In genomic region chr7:76592683-76593082, GRCh38 we compare ENCODE assay signal across 4 cellular contexts. TPM values are rescaled to one million over a fixed set of nuclear protein-coding genes. Genes with fewer than 3 reads are reported as not detected.
"Had no signal": no experiment of that assay in that cellular context is flagged by ENCODE, and none has a peak within 500 bp of the region (broad histone marks: within the 10 kb centered on the region; RNA-seq: fewer than 3 reads in every experiment).

No MANE protein-coding gene starts in this region.

RNA-seq across cellular contexts. Expression of gene SPDYE16, which starts 49.6 kb away (rescaled TPM):
- total RNA-seq: glomerular endothelial cell, skeletal muscle tissue, stomach had no signal
- polyA plus RNA-seq: fibroblast of lung had no signal
